Comparison of ENCODE assay signal across 1 cellular context in the genomic region with DNA sequence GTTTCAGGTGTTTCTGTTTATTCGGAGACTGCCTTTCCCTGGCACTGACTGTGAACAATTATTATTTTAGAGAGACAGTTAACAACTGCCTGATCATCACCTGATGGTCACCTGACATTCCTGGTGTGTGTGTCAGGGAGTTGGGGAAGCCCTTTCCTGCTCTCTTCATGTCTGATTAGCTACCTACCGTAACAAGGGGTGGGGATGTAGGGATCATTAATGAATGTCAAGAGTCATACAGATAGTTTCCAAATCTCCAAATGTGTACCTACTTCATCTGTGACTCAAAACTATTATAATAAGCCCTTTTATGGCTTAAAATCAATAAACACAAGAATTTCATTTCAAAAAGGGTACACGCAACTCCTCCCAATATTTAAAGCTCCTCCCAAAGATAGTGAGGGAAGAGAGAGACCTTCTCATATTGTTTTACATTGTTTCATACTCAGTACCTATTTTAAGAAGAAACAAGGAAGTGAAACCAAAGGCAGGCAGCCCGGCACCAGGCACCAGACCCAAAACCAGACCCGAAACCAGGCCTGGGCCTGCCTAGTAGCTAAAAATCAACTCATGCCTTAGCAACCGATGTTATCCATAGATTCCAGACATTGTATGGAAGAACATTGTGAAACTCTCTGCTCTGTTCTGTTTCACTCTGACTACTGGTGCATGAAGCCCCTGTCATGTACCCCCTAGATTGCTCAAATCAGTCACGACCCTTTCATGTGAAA.
A peak's percentile ranks its signal among the peaks of the same experiment; 100 is the strongest.
TF ChIP-seq lines count a peak whose summit lies in the region.

No MANE protein-coding gene starts in this region.

TF ChIP-seq in GM12878, 131 proteins besides CTCF, POLR2A, EP300 and RAD21 (continued from another document and continues in another):
- TF ChIP-seq, protein P1, sequence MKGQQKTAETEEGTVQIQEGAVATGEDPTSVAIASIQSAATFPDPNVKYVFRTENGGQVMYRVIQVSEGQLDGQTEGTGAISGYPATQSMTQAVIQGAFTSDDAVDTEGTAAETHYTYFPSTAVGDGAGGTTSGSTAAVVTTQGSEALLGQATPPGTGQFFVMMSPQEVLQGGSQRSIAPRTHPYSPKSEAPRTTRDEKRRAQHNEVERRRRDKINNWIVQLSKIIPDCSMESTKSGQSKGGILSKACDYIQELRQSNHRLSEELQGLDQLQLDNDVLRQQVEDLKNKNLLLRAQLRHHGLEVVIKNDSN (IDR thresholded peaks at IDR 0.05; ENCODE audit: borderline replicate concordance, extremely low read length, insufficient read depth, low read depth, low read length) = no peak
- peak; percentile 80 for TF ChIP-seq JUNB (IDR thresholded peaks at IDR 0.05)
- TF ChIP-seq, protein P2, sequence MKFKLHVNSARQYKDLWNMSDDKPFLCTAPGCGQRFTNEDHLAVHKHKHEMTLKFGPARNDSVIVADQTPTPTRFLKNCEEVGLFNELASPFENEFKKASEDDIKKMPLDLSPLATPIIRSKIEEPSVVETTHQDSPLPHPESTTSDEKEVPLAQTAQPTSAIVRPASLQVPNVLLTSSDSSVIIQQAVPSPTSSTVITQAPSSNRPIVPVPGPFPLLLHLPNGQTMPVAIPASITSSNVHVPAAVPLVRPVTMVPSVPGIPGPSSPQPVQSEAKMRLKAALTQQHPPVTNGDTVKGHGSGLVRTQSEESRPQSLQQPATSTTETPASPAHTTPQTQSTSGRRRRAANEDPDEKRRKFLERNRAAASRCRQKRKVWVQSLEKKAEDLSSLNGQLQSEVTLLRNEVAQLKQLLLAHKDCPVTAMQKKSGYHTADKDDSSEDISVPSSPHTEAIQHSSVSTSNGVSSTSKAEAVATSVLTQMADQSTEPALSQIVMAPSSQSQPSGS (IDR thresholded peaks at IDR 0.05; ENCODE audit: low read length) = peak; percentile 75; the same call in 1 of the 2 replicates
- no peak for TF ChIP-seq TCF12 (IDR thresholded peaks at IDR 0.05; ENCODE audit: low read depth, low read length)
- TF ChIP-seq SIN3A (IDR thresholded peaks at IDR 0.05; ENCODE audit: low read depth, low read length) = no peak
- TF ChIP-seq MXI1 (IDR thresholded peaks at IDR 0.05; ENCODE audit: low read depth, low read length) = no peak
- no peak for TF ChIP-seq HDGF (IDR thresholded peaks at IDR 0.05)
- no peak for TF ChIP-seq SIX5 (IDR thresholded peaks at IDR 0.05; ENCODE audit: low read depth, low read length, severe bottlenecking)
- TF ChIP-seq EZH2 (IDR thresholded peaks at IDR 0.05; ENCODE audit: borderline replicate concordance, control insufficient read depth, low read depth, low read length) = no peak
- TF ChIP-seq BCL11A (IDR thresholded peaks at IDR 0.05; ENCODE audit: low read depth, low read length) = peak; percentile 66; the same call in 1 of the 2 replicates
- peak; percentile 82 for TF ChIP-seq IRF4 (IDR thresholded peaks at IDR 0.05; ENCODE audit: low read depth, low read length)
- TF ChIP-seq, protein P3, sequence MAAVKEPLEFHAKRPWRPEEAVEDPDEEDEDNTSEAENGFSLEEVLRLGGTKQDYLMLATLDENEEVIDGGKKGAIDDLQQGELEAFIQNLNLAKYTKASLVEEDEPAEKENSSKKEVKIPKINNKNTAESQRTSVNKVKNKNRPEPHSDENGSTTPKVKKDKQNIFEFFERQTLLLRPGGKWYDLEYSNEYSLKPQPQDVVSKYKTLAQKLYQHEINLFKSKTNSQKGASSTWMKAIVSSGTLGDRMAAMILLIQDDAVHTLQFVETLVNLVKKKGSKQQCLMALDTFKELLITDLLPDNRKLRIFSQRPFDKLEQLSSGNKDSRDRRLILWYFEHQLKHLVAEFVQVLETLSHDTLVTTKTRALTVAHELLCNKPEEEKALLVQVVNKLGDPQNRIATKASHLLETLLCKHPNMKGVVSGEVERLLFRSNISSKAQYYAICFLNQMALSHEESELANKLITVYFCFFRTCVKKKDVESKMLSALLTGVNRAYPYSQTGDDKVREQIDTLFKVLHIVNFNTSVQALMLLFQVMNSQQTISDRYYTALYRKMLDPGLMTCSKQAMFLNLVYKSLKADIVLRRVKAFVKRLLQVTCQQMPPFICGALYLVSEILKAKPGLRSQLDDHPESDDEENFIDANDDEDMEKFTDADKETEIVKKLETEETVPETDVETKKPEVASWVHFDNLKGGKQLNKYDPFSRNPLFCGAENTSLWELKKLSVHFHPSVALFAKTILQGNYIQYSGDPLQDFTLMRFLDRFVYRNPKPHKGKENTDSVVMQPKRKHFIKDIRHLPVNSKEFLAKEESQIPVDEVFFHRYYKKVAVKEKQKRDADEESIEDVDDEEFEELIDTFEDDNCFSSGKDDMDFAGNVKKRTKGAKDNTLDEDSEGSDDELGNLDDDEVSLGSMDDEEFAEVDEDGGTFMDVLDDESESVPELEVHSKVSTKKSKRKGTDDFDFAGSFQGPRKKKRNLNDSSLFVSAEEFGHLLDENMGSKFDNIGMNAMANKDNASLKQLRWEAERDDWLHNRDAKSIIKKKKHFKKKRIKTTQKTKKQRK (IDR thresholded peaks at IDR 0.05; ENCODE audit: low read depth, low read length) = no peak
- TF ChIP-seq PAX5 (IDR thresholded peaks at IDR 0.05; ENCODE audit: borderline replicate concordance, low read depth, low read length) = peak; percentile 9; the same call in 1 of the 2 replicates
- no peak for TF ChIP-seq SP1 (IDR thresholded peaks at IDR 0.05; ENCODE audit: low read depth, low read length)
- TF ChIP-seq FOS (IDR thresholded peaks at IDR 0.05; ENCODE audit: borderline replicate concordance, extremely low read depth, insufficient read length) = no peak
- TF ChIP-seq SUPT20H (IDR thresholded peaks at IDR 0.05; ENCODE audit: borderline replicate concordance, control insufficient read depth, low read depth, low read length) = no peak
- peak; percentile 81 for TF ChIP-seq RUNX3 (IDR thresholded peaks at IDR 0.05; ENCODE audit: low read length)
- TF ChIP-seq, protein P4, sequence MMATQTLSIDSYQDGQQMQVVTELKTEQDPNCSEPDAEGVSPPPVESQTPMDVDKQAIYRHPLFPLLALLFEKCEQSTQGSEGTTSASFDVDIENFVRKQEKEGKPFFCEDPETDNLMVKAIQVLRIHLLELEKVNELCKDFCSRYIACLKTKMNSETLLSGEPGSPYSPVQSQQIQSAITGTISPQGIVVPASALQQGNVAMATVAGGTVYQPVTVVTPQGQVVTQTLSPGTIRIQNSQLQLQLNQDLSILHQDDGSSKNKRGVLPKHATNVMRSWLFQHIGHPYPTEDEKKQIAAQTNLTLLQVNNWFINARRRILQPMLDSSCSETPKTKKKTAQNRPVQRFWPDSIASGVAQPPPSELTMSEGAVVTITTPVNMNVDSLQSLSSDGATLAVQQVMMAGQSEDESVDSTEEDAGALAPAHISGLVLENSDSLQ (IDR thresholded peaks at IDR 0.05) = peak; percentile 51; the same call in 1 of the 2 replicates
- TF ChIP-seq, protein P5, sequence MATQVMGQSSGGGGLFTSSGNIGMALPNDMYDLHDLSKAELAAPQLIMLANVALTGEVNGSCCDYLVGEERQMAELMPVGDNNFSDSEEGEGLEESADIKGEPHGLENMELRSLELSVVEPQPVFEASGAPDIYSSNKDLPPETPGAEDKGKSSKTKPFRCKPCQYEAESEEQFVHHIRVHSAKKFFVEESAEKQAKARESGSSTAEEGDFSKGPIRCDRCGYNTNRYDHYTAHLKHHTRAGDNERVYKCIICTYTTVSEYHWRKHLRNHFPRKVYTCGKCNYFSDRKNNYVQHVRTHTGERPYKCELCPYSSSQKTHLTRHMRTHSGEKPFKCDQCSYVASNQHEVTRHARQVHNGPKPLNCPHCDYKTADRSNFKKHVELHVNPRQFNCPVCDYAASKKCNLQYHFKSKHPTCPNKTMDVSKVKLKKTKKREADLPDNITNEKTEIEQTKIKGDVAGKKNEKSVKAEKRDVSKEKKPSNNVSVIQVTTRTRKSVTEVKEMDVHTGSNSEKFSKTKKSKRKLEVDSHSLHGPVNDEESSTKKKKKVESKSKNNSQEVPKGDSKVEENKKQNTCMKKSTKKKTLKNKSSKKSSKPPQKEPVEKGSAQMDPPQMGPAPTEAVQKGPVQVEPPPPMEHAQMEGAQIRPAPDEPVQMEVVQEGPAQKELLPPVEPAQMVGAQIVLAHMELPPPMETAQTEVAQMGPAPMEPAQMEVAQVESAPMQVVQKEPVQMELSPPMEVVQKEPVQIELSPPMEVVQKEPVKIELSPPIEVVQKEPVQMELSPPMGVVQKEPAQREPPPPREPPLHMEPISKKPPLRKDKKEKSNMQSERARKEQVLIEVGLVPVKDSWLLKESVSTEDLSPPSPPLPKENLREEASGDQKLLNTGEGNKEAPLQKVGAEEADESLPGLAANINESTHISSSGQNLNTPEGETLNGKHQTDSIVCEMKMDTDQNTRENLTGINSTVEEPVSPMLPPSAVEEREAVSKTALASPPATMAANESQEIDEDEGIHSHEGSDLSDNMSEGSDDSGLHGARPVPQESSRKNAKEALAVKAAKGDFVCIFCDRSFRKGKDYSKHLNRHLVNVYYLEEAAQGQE (IDR thresholded peaks at IDR 0.05; ENCODE audit: low read depth, low read length) = no peak
- TF ChIP-seq ZNF24 (IDR thresholded peaks at IDR 0.05) = 0 out of 2 replicates have a peak, but pooled peaks have one; percentile 8
- TF ChIP-seq, protein P6, sequence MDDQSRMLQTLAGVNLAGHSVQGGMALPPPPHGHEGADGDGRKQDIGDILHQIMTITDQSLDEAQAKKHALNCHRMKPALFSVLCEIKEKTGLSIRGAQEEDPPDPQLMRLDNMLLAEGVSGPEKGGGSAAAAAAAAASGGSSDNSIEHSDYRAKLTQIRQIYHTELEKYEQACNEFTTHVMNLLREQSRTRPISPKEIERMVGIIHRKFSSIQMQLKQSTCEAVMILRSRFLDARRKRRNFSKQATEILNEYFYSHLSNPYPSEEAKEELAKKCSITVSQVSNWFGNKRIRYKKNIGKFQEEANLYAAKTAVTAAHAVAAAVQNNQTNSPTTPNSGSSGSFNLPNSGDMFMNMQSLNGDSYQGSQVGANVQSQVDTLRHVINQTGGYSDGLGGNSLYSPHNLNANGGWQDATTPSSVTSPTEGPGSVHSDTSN (IDR thresholded peaks at IDR 0.05; ENCODE audit: insufficient replicate concordance, low read depth, low read length) = no peak
- no peak for TF ChIP-seq CBX3 (IDR thresholded peaks at IDR 0.05; ENCODE audit: borderline replicate concordance, low read depth)
- peak; percentile 96; the same call in 1 of the 2 replicates for TF ChIP-seq DPF2 (IDR thresholded peaks at IDR 0.05)
- peak; percentile 98 to 99 for TF ChIP-seq IKZF2 (IDR thresholded peaks at IDR 0.05)
- TF ChIP-seq CREM (IDR thresholded peaks at IDR 0.05; ENCODE audit: low read depth) = peak; percentile 78
- TF ChIP-seq MEF2A (IDR thresholded peaks at IDR 0.05; ENCODE audit: insufficient read depth, low read depth, low read length) = peak; percentile 89
- peak; percentile 89 to 92 for TF ChIP-seq BHLHE40 (IDR thresholded peaks at IDR 0.05; ENCODE audit: borderline replicate concordance in 1 of 2, low read depth in 2 of 2, low read length in 1 of 2)
- TF ChIP-seq, protein P7, sequence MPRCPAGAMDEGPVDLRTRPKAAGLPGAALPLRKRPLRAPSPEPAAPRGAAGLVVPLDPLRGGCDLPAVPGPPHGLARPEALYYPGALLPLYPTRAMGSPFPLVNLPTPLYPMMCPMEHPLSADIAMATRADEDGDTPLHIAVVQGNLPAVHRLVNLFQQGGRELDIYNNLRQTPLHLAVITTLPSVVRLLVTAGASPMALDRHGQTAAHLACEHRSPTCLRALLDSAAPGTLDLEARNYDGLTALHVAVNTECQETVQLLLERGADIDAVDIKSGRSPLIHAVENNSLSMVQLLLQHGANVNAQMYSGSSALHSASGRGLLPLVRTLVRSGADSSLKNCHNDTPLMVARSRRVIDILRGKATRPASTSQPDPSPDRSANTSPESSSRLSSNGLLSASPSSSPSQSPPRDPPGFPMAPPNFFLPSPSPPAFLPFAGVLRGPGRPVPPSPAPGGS (IDR thresholded peaks at IDR 0.05; ENCODE audit: borderline replicate concordance, insufficient read depth, low read depth, low read length, poor library complexity, severe bottlenecking) = no peak
- no peak for TF ChIP-seq NFYA (IDR thresholded peaks at IDR 0.05; ENCODE audit: borderline replicate concordance, low read depth, low read length)
- TF ChIP-seq, protein P8, sequence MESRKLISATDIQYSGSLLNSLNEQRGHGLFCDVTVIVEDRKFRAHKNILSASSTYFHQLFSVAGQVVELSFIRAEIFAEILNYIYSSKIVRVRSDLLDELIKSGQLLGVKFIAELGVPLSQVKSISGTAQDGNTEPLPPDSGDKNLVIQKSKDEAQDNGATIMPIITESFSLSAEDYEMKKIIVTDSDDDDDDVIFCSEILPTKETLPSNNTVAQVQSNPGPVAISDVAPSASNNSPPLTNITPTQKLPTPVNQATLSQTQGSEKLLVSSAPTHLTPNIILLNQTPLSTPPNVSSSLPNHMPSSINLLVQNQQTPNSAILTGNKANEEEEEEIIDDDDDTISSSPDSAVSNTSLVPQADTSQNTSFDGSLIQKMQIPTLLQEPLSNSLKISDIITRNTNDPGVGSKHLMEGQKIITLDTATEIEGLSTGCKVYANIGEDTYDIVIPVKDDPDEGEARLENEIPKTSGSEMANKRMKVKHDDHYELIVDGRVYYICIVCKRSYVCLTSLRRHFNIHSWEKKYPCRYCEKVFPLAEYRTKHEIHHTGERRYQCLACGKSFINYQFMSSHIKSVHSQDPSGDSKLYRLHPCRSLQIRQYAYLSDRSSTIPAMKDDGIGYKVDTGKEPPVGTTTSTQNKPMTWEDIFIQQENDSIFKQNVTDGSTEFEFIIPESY (IDR thresholded peaks at IDR 0.05) = no peak
- TF ChIP-seq, protein P9, sequence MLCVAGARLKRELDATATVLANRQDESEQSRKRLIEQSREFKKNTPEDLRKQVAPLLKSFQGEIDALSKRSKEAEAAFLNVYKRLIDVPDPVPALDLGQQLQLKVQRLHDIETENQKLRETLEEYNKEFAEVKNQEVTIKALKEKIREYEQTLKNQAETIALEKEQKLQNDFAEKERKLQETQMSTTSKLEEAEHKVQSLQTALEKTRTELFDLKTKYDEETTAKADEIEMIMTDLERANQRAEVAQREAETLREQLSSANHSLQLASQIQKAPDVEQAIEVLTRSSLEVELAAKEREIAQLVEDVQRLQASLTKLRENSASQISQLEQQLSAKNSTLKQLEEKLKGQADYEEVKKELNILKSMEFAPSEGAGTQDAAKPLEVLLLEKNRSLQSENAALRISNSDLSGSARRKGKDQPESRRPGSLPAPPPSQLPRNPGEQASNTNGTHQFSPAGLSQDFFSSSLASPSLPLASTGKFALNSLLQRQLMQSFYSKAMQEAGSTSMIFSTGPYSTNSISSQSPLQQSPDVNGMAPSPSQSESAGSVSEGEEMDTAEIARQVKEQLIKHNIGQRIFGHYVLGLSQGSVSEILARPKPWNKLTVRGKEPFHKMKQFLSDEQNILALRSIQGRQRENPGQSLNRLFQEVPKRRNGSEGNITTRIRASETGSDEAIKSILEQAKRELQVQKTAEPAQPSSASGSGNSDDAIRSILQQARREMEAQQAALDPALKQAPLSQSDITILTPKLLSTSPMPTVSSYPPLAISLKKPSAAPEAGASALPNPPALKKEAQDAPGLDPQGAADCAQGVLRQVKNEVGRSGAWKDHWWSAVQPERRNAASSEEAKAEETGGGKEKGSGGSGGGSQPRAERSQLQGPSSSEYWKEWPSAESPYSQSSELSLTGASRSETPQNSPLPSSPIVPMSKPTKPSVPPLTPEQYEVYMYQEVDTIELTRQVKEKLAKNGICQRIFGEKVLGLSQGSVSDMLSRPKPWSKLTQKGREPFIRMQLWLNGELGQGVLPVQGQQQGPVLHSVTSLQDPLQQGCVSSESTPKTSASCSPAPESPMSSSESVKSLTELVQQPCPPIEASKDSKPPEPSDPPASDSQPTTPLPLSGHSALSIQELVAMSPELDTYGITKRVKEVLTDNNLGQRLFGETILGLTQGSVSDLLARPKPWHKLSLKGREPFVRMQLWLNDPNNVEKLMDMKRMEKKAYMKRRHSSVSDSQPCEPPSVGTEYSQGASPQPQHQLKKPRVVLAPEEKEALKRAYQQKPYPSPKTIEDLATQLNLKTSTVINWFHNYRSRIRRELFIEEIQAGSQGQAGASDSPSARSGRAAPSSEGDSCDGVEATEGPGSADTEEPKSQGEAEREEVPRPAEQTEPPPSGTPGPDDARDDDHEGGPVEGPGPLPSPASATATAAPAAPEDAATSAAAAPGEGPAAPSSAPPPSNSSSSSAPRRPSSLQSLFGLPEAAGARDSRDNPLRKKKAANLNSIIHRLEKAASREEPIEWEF (IDR thresholded peaks at IDR 0.05; ENCODE audit: insufficient replicate concordance, low read depth, low read length) = peak; percentile 70
